2 cellular contexts compared by ENCODE assay signal in the genomic region with DNA sequence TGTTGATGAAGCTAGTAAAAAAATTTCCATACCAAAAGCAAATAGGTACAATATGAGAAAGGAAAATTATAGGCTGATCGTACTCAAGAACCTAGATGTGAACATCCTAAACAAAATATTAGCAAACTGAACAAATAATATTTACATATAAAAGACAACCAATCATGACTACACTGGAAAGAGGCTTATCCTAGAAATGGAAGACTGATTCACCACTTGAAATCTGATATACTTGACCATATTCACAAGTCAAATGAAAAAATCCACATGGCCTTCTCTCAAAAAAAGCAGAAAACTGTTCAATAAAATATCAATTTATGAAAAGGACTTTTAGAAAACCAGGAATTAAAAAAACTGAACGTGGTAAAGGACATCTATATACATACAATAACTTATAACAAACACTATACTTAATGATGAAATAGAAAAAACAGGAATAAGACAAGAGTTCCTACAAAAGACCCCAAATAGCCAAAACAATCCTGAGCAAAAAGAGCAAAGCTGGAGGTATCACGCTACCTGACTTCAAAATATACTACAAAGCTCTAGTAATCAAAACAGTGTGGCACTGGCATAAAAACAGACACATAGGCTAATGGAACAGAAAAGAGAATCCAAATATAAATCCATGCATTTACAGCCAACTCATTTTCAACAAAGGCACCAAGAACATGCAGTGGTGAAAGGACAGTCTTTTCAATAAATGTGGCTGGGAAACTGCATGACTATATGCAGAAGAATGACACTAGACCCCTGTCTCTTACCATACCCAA.
TF ChIP-seq lines count a peak whose summit lies in the region.

No MANE protein-coding gene starts in this region.

TF ChIP-seq in HCT116, 20 proteins besides CTCF, POLR2A, EP300 and RAD21:
- TF ChIP-seq CBX3 (IDR thresholded peaks at IDR 0.05; ENCODE audit: low read depth) (peak; percentile 80; the same call in 1 of the 2 replicates), JUND (IDR thresholded peaks at IDR 0.05) (no peak)
- TF ChIP-seq, protein P1, sequence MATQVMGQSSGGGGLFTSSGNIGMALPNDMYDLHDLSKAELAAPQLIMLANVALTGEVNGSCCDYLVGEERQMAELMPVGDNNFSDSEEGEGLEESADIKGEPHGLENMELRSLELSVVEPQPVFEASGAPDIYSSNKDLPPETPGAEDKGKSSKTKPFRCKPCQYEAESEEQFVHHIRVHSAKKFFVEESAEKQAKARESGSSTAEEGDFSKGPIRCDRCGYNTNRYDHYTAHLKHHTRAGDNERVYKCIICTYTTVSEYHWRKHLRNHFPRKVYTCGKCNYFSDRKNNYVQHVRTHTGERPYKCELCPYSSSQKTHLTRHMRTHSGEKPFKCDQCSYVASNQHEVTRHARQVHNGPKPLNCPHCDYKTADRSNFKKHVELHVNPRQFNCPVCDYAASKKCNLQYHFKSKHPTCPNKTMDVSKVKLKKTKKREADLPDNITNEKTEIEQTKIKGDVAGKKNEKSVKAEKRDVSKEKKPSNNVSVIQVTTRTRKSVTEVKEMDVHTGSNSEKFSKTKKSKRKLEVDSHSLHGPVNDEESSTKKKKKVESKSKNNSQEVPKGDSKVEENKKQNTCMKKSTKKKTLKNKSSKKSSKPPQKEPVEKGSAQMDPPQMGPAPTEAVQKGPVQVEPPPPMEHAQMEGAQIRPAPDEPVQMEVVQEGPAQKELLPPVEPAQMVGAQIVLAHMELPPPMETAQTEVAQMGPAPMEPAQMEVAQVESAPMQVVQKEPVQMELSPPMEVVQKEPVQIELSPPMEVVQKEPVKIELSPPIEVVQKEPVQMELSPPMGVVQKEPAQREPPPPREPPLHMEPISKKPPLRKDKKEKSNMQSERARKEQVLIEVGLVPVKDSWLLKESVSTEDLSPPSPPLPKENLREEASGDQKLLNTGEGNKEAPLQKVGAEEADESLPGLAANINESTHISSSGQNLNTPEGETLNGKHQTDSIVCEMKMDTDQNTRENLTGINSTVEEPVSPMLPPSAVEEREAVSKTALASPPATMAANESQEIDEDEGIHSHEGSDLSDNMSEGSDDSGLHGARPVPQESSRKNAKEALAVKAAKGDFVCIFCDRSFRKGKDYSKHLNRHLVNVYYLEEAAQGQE (IDR thresholded peaks at IDR 0.05; ENCODE audit: low read depth): no peak
- TF ChIP-seq, protein P2, sequence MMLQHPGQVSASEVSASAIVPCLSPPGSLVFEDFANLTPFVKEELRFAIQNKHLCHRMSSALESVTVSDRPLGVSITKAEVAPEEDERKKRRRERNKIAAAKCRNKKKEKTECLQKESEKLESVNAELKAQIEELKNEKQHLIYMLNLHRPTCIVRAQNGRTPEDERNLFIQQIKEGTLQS (IDR thresholded peaks at IDR 0.05): no peak

TF ChIP-seq in H1, 55 proteins besides CTCF, POLR2A, EP300 and RAD21:
- TF ChIP-seq KDM1A (IDR thresholded peaks at IDR 0.05; ENCODE audit: borderline replicate concordance, low read length) (peak; percentile 85; the same call in 1 of the 2 replicates), HDAC2 (IDR thresholded peaks at IDR 0.05; ENCODE audit: borderline replicate concordance in 1 of 2, low read depth in 2 of 2, low read length in 2 of 2) (0 out of 4 replicates have a peak, but pooled peaks of 1 of the 2 experiments have one; percentile 65), SIRT6 (IDR thresholded peaks at IDR 0.05; ENCODE audit: low read length) (no peak)
